21 cellular contexts compared by ENCODE assay signal in the genomic region with DNA sequence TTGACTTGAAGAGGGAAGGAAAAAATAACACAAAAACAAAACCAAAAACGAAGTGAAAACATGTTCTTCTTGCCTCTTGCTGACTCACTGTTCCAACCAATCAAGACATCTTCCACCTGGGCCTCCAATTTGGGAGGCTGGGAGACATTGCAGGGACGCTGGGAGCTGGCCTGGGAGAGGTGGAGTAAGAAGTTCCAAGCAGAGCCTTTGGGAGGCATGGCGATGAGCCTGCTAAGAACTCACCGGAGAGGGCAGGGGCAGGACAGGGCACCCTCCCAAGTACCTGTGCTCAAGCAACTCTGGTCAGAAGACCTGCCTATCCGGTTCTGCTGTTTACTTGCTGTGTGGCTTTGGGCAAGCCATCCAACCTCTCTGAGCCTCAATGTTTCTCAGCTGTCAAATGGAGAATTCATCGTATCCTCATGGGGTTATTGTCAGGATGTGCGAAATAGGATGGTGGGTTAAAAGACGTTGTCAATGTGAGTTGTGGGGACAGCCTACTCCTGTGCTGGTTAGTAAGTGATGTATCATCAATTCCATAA. TPM values are rescaled to one million over a fixed set of nuclear protein-coding genes. Genes with fewer than 3 reads are reported as not detected.
DNase-seq lines count a peak whose midpoint lies in the region; ATAC-seq, FAIRE-seq and TF ChIP-seq lines count a peak whose summit lies in the region.
"Had no signal": no experiment of that assay in that cellular context is flagged by ENCODE, and none has a peak within 500 bp of the region (broad histone marks: within the 10 kb centered on the region; RNA-seq: fewer than 3 reads in every experiment).

No MANE protein-coding gene starts in this region.

- intact Hi-C loops in K562 (cut with micrococcal nuclease): no loop called here

- peaks cover 52% of the 10 kb centered on the region for H3K4me1 Mint-ChIP-seq in osteocyte (ENCODE audit: unreplicated experiment)
- H3K4me1 Mint-ChIP-seq: CD4-positive, alpha-beta memory T cell; H9 had no signal

- H3K27me3 Mint-ChIP-seq in osteocyte (ENCODE audit: unreplicated experiment): no peaks in the 10 kb centered on the region

- peaks cover 36% of the 10 kb centered on the region for H3K4me1 ChIP-seq in BLaER1
- no peaks in the 10 kb centered on the region for H3K4me1 ChIP-seq in K562 (replicated peaks in 1 of 2; ENCODE audit: control insufficient read depth in 2 of 2, insufficient read depth in 2 of 2, low read length in 2 of 2)
- no peaks in the 10 kb centered on the region for H3K4me1 ChIP-seq in tibial nerve
- H3K4me1 ChIP-seq: BE2C had no signal

- no peaks in the 10 kb centered on the region for H3K36me3 Mint-ChIP-seq in osteocyte (ENCODE audit: unreplicated experiment)
- H3K36me3 Mint-ChIP-seq: CD4-positive, alpha-beta memory T cell had no signal

- no peak for TF ChIP-seq EP300 in K562 (IDR thresholded peaks at IDR 0.05; ENCODE audit: low read length)
- TF ChIP-seq EP300 in tibial nerve (IDR thresholded peaks at IDR 0.05): no peak

- H3K79me2 ChIP-seq in K562 (ENCODE audit: control insufficient read depth, insufficient read depth, low read length): no peaks in the 10 kb centered on the region

- TF ChIP-seq CTCF in K562 (IDR thresholded peaks at IDR 0.05 in 2 of 3, conservative IDR thresholded peaks at IDR 0.05 in 1 of 3; ENCODE audit: insufficient read depth in 2 of 3, low read depth in 1 of 3, low read length in 3 of 3) (no peak), osteocyte (IDR thresholded peaks at IDR 0.05) (no peak), tibial nerve (IDR thresholded peaks at IDR 0.05) (no peak)

- no peak for FAIRE-seq in K562 (lab: Jason Lieb, UNC)
- FAIRE-seq: G401.6, GM12892 had no signal

- in situ Hi-C loops in K562 (cut with MboI): no loop called here

- BruUV-seq in K562 (replicated peaks; lab: Mats Ljungman, UMichigan): no TSS peak

- no peak for ATAC-seq in K562
- no peak for ATAC-seq in GM21619 (IDR thresholded peaks at IDR 0.05; ENCODE audit: unreplicated experiment)

- H3K9me3 Mint-ChIP-seq in osteocyte (ENCODE audit: unreplicated experiment): no peaks in the 10 kb centered on the region
- H3K9me3 Mint-ChIP-seq: H9 had no signal

- no peaks in the 10 kb centered on the region for H3K9me1 ChIP-seq in K562 (ENCODE audit: control insufficient read depth, insufficient read depth, low read length)

- H3K4me3 Mint-ChIP-seq in osteocyte (ENCODE audit: unreplicated experiment): no peak overlapping the region
- H3K4me3 Mint-ChIP-seq: CD4-positive, alpha-beta memory T cell; H9 had no signal

- H3K27me3 ChIP-seq in BLaER1 (no peaks in the 10 kb centered on the region), K562 (ENCODE audit: control insufficient read depth in 2 of 2, insufficient read depth in 2 of 2, low read length in 2 of 2) (no peaks in the 10 kb centered on the region; a peak in 1 of 5 replicates), tibial nerve (no peaks in the 10 kb centered on the region)
- H3K27me3 ChIP-seq: BE2C had no signal

- H2AFZ ChIP-seq in K562 (ENCODE audit: low read depth, low read length): no peak overlapping the region
- H2AFZ ChIP-seq: GM23248 had no signal

- no peak for TF ChIP-seq RAD21 in K562 (CRISPR knock-in tag; conservative IDR thresholded peaks at IDR 0.05 in 1 of 2, IDR thresholded peaks at IDR 0.05 in 1 of 2)

- peak overlapping the region; percentile 38 for H3K27ac Mint-ChIP-seq in osteocyte (ENCODE audit: unreplicated experiment)
- H3K27ac Mint-ChIP-seq: CD4-positive, alpha-beta memory T cell; H9 had no signal

- WGBS in K562 (ENCODE audit: insufficient coverage, low coverage, missing lambda C conversion rate): 6% methylated on average over 7 of the region's 8 CpGs
- 81% methylated on average over 8 of the region's 8 CpGs for WGBS in tibial nerve, 2 donors

- no peaks in the 10 kb centered on the region for H4K20me1 ChIP-seq in BLaER1
- H4K20me1 ChIP-seq in K562 (replicated peaks; ENCODE audit: control insufficient read depth, insufficient read depth, low read length): no peaks in the 10 kb centered on the region

- POLR2A ChIA-PET in K562 (lab: Yijun Ruan, JAX): no interaction called here

- no peak for DNase-seq in K562 (ENCODE audit: extremely low read depth in 1 of 4, low spot score in 3 of 4)
- DNase-seq in osteocyte (ENCODE audit: extremely low spot score, unreplicated experiment): no peak
- no peak for DNase-seq in tibial nerve (ENCODE audit: low spot score in 2 of 2)
- DNase-seq in AG08395 (ENCODE audit: low spot score): no peak
- DNase-seq: AML-193; BE2C; C1 segment of cervical spinal cord; Calu3; CD4-positive, alpha-beta memory T cell; COR-L47; DMS53; DND-41; GM23248; H9 had no signal

- H3K9me3 ChIP-seq in BLaER1 (no peaks in the 10 kb centered on the region), K562 (replicated peaks; ENCODE audit: control insufficient read depth, insufficient read depth, low read depth, low read length) (no peaks in the 10 kb centered on the region), tibial nerve (no peaks in the 10 kb centered on the region)
- H3K9me3 ChIP-seq: BE2C had no signal

- no peak overlapping the region for H3K27ac ChIP-seq in BLaER1
- no peak overlapping the region for H3K27ac ChIP-seq in K562 (ENCODE audit: extremely low read depth, low read depth, low read length)
- no peak overlapping the region for H3K27ac ChIP-seq in tibial nerve
- H3K27ac ChIP-seq: GM23248 had no signal

- H3K9ac ChIP-seq in BLaER1: no peak overlapping the region
- no peak overlapping the region for H3K9ac ChIP-seq in K562 (ENCODE audit: insufficient read depth in 1 of 2, low read depth in 2 of 2, low read length in 2 of 2)
- H3K9ac ChIP-seq: GM23248 had no signal

- CTCF ChIA-PET in K562 (lab: Yijun Ruan, JAX; ENCODE audit: low intra/inter-chr PET ratio): no interaction called here

- no peak for TF ChIP-seq POLR2A in K562 (conservative IDR thresholded peaks at IDR 0.05)
- no peak for TF ChIP-seq POLR2A in tibial nerve (IDR thresholded peaks at IDR 0.05)

- H3K4me2 ChIP-seq in BLaER1 (peak overlapping the region; percentile 27; the same call in 1 of the 2 replicates), K562 (ENCODE audit: insufficient read depth, low read length) (no peak overlapping the region)

- no peak overlapping the region for H3K4me3 ChIP-seq in BLaER1
- H3K4me3 ChIP-seq in K562: no peak overlapping the region
- no peak overlapping the region for H3K4me3 ChIP-seq in tibial nerve
- H3K4me3 ChIP-seq: GM23248 had no signal

- no peaks in the 10 kb centered on the region for H3K36me3 ChIP-seq in BLaER1
- H3K36me3 ChIP-seq in K562 (ENCODE audit: control insufficient read depth, insufficient read depth, low read length): no peaks in the 10 kb centered on the region
- H3K36me3 ChIP-seq in tibial nerve: no peaks in the 10 kb centered on the region
- H3K36me3 ChIP-seq: BE2C had no signal

RNA-seq across cellular contexts. Expression of a gene that starts 0.9 kb away (rescaled TPM):
- not detected in 2 replicates for total RNA-seq in K562 (2011; cell fraction: chromatin; rRNA removed; ENCODE audit: low replicate concordance)
- not detected in 2 replicates for total RNA-seq in K562 (2011; cell fraction: nucleolus; rRNA removed)
- not detected in 2 replicates for total RNA-seq in K562 (2011; cell fraction: nucleoplasm; rRNA removed)
- not detected in 2 replicates for total RNA-seq in K562 (2014; rRNA removed)
- not detected in 2 replicates for total RNA-seq in K562 (2014; rRNA removed; fragmentation: Illumina TruSeq; extraction: Trizol)
- not detected in 2 replicates for total RNA-seq in K562 (2015; rRNA removed; fragmentation: Illumina TruSeq; extraction: Trizol)
- not detected in 2 replicates for total RNA-seq in K562 (2021)
- polyA plus RNA-seq in K562 (2011; rRNA removed): not detected in 2 replicates
- not detected in 2 replicates for polyA plus RNA-seq in K562 (2011; cell fraction: cytosol; rRNA removed)
- not detected in 2 replicates for polyA plus RNA-seq in K562 (2011; cell fraction: nucleus; rRNA removed)
- polyA plus RNA-seq in K562 (2012): not detected in 2 replicates
- polyA plus RNA-seq in K562 (2014; fragmentation: Illumina TruSeq; extraction: Trizol): not detected in 2 replicates
- polyA plus RNA-seq in K562 (2014; fragmentation: Nextera tagmentation; extraction: Ambion mirVana): not detected
- polyA plus RNA-seq in K562 (2014; rRNA removed): not detected in 2 replicates
- not detected in 2 replicates for polyA minus RNA-seq in K562 (2011; rRNA and poly(A)+ RNA removed)
- 0.46 and 1.9 TPM in 2 replicates for polyA minus RNA-seq in K562 (2011; cell fraction: cytosol; rRNA and poly(A)+ RNA removed)
- 0.13 TPM in 1 of 2 replicates, not detected in the other for polyA minus RNA-seq in K562 (2011; cell fraction: nucleus; rRNA and poly(A)+ RNA removed)
- 2.0 and 3.2 TPM in 2 replicates for total RNA-seq in osteocyte
- under 1 TPM in 3 of 4 donors, not detected in 1; 0.21 to 0.87 (median 0.59) TPM for total RNA-seq in tibial nerve
- total RNA-seq: CD4-positive, alpha-beta memory T cell; GM23248; H9 had no signal
- polyA plus RNA-seq: CD4-positive, alpha-beta memory T cell; GM23248 had no signal

RNA-seq across cellular contexts. Expression of a gene that starts 3.0 kb away (rescaled TPM):
- total RNA-seq in K562 (2011; cell fraction: chromatin; rRNA removed; ENCODE audit: low replicate concordance): not detected in 2 replicates
- not detected in 2 replicates for total RNA-seq in K562 (2011; cell fraction: nucleolus; rRNA removed)
- total RNA-seq in K562 (2011; cell fraction: nucleoplasm; rRNA removed): not detected in 2 replicates
- total RNA-seq in K562 (2014; rRNA removed) (not detected in 2 replicates), K562 (2014; rRNA removed; fragmentation: Illumina TruSeq; extraction: Trizol) (not detected in 2 replicates), K562 (2015; rRNA removed; fragmentation: Illumina TruSeq; extraction: Trizol) (not detected in 2 replicates), K562 (2021) (not detected in 2 replicates), osteocyte (not detected in 2 replicates), tibial nerve (not detected)
- polyA plus RNA-seq in K562 (2011; rRNA removed) (not detected in 2 replicates), K562 (2014; fragmentation: Illumina TruSeq; extraction: Trizol) (not detected in 2 replicates), K562 (2014; fragmentation: Nextera tagmentation; extraction: Ambion mirVana) (not detected), K562 (2014; rRNA removed) (not detected in 2 replicates)
- polyA plus RNA-seq in K562 (2011; cell fraction: cytosol; rRNA removed): not detected in 2 replicates
- polyA plus RNA-seq in K562 (2011; cell fraction: nucleus; rRNA removed): not detected in 2 replicates
- polyA plus RNA-seq in K562 (2012): not detected in 2 replicates
- polyA minus RNA-seq in K562 (2011; rRNA and poly(A)+ RNA removed): not detected in 2 replicates
- not detected in 2 replicates for polyA minus RNA-seq in K562 (2011; cell fraction: cytosol; rRNA and poly(A)+ RNA removed)
- not detected in 2 replicates for polyA minus RNA-seq in K562 (2011; cell fraction: nucleus; rRNA and poly(A)+ RNA removed)
- total RNA-seq: A172; Calu3; CD4-positive, alpha-beta memory T cell; GM23248; H4; H9 had no signal
- polyA plus RNA-seq: AG04450; CD4-positive, alpha-beta memory T cell; GM23248 had no signal

RNA-seq across cellular contexts. Expression of a gene that starts 33.5 kb away (rescaled TPM):
- total RNA-seq in K562 (2011; cell fraction: chromatin; rRNA removed; ENCODE audit: low replicate concordance): not detected in 2 replicates
- not detected in 2 replicates for total RNA-seq in K562 (2011; cell fraction: nucleolus; rRNA removed)
- not detected in 2 replicates for total RNA-seq in K562 (2011; cell fraction: nucleoplasm; rRNA removed)
- total RNA-seq in K562 (2014; rRNA removed) (not detected in 2 replicates), K562 (2014; rRNA removed; fragmentation: Illumina TruSeq; extraction: Trizol) (not detected in 2 replicates), K562 (2015; rRNA removed; fragmentation: Illumina TruSeq; extraction: Trizol) (not detected in 2 replicates), K562 (2021) (not detected in 2 replicates), osteocyte (not detected in 2 replicates), tibial nerve (not detected)
- polyA plus RNA-seq in K562 (2011; rRNA removed) (not detected in 2 replicates), K562 (2014; fragmentation: Illumina TruSeq; extraction: Trizol) (not detected in 2 replicates), K562 (2014; fragmentation: Nextera tagmentation; extraction: Ambion mirVana) (not detected), K562 (2014; rRNA removed) (not detected in 2 replicates)
- not detected in 2 replicates for polyA plus RNA-seq in K562 (2011; cell fraction: cytosol; rRNA removed)
- not detected in 2 replicates for polyA plus RNA-seq in K562 (2011; cell fraction: nucleus; rRNA removed)
- polyA plus RNA-seq in K562 (2012): not detected in 2 replicates
- polyA minus RNA-seq in K562 (2011; rRNA and poly(A)+ RNA removed): not detected in 2 replicates
- not detected in 2 replicates for polyA minus RNA-seq in K562 (2011; cell fraction: cytosol; rRNA and poly(A)+ RNA removed)
- polyA minus RNA-seq in K562 (2011; cell fraction: nucleus; rRNA and poly(A)+ RNA removed): not detected in 2 replicates
- total RNA-seq: A172; Calu3; CD4-positive, alpha-beta memory T cell; GM23248; H4; H9 had no signal
- polyA plus RNA-seq: AG04450; CD4-positive, alpha-beta memory T cell; GM23248 had no signal
